In genomic region chr7:106278695-106279094, GRCh38 we compare ENCODE assay signal across 25 cellular contexts. TPM values are rescaled to one million over a fixed set of nuclear protein-coding genes. Genes with fewer than 3 reads are reported as not detected.
DNase-seq lines count a peak whose midpoint lies in the region; ATAC-seq, FAIRE-seq and TF ChIP-seq lines count a peak whose summit lies in the region.
"Had no signal": no experiment of that assay in that cellular context is flagged by ENCODE, and none has a peak within 500 bp of the region (broad histone marks: within the 10 kb centered on the region; RNA-seq: fewer than 3 reads in every experiment).

No MANE protein-coding gene starts in this region.

- H3K27me3 ChIP-seq in endothelial cell of umbilical vein (ENCODE audit: control insufficient read depth in 2 of 2, insufficient read depth in 2 of 2, low read length in 2 of 2) (no peaks in the 10 kb centered on the region), esophagus squamous epithelium (no peaks in the 10 kb centered on the region)
- H3K27me3 ChIP-seq: BLaER1, esophagus muscularis mucosa, MG63, testis, uterus had no signal

- H3K9me1 ChIP-seq in endothelial cell of umbilical vein (replicated peaks; ENCODE audit: control insufficient read depth, extremely low read depth, insufficient read depth, low read length): no peaks in the 10 kb centered on the region

- H3K9me3 ChIP-seq in endothelial cell of umbilical vein (replicated peaks; ENCODE audit: control insufficient read depth, insufficient read depth, low read length) (no peaks in the 10 kb centered on the region), esophagus squamous epithelium (no peaks in the 10 kb centered on the region)
- H3K9me3 ChIP-seq: BLaER1, esophagus muscularis mucosa, lower lobe of right lung, MG63, psoas muscle, testis, uterus had no signal

- H3K36me3 ChIP-seq in endothelial cell of umbilical vein (ENCODE audit: control insufficient read depth in 2 of 2, extremely low read depth in 1 of 2, insufficient read depth in 2 of 2, low read length in 2 of 2) (peaks cover 9 to 14% of the 10 kb centered on the region in 2 experiments), esophagus squamous epithelium (peaks cover 4 to 37% (median 14%) of the 10 kb centered on the region in 3 donors)
- H3K36me3 ChIP-seq: uterus had no signal

- BruUV-seq in endothelial cell of umbilical vein (replicated peaks; lab: Mats Ljungman, UMichigan): no TSS peak

- POLR2A ChIA-PET in endothelial cell of umbilical vein (lab: Charles Lee): interaction anchor here (1.4 kb wide), 1 partner anchor 62 kb away, joined by 3 read pairs; no protein-coding TSS in a partner anchor

- peaks cover 9% of the 10 kb centered on the region for H4K20me1 ChIP-seq in endothelial cell of umbilical vein (replicated peaks; ENCODE audit: control insufficient read depth, extremely low read depth, insufficient read depth, low read length)

- H3K9ac ChIP-seq in endothelial cell of umbilical vein (replicated peaks; ENCODE audit: extremely low read depth, insufficient read depth, low read length): no peak overlapping the region
- H3K9ac ChIP-seq: BLaER1 had no signal

- no peak for FAIRE-seq in endothelial cell of umbilical vein (lab: Jason Lieb, UNC)
- FAIRE-seq: kidney had no signal

- CTCF ChIA-PET in activated CD8-positive, alpha-beta memory T cell treated with anti-CD3 and anti-CD28 coated beads, Interleukin-2, amount 10 ng/mL, durations not matched to agents 7 days and 5 days (lab: Charles Lee): interaction anchor here (1.2 to 1.3 kb wide), 2 partner anchors 53 to 102 kb away, joined by 3 read pairs; no protein-coding TSS in a partner anchor
- CTCF ChIA-PET in endothelial cell of umbilical vein (lab: Charles Lee): interaction anchor here (0.8 to 3.3 kb wide), 10 partner anchors 9 to 459 kb away, joined by 3 to 38 read pairs (median 4); no protein-coding TSS in a partner anchor

- peaks cover 90% of the 10 kb centered on the region for H3K79me2 ChIP-seq in endothelial cell of umbilical vein (ENCODE audit: control insufficient read depth, insufficient read depth, low read length)

- H3K27ac Mint-ChIP-seq in activated CD8-positive, alpha-beta memory T cell treated with anti-CD3 and anti-CD28 coated beads, Interleukin-2, amount 10 ng/mL, durations not matched to agents 7 days and 5 days: peak overlapping the region; percentile 73
- peak overlapping the region; percentile 59 for H3K27ac Mint-ChIP-seq in activated T-helper 17 cell treated with anti-CD3 and anti-CD28 coated beads, Interleukin-2, amount 50 U/mL, for 72 hours
- H3K27ac Mint-ChIP-seq: activated B cell treated with CpG ODN at 0.5 μM for 24 hours, T-helper 17 cell had no signal

- H3K4me1 ChIP-seq in endothelial cell of umbilical vein (ENCODE audit: control insufficient read depth, extremely low read depth, insufficient read depth, low read length) (peaks cover 38% of the 10 kb centered on the region), esophagus squamous epithelium (peaks cover 0 to 63% (median 5%) of the 10 kb centered on the region in 3 donors)
- H3K4me1 ChIP-seq: uterus had no signal

- TF ChIP-seq CTCF in endothelial cell of umbilical vein (IDR thresholded peaks at IDR 0.05; ENCODE audit: extremely low read depth in 1 of 2, insufficient read depth in 1 of 2, low read depth in 1 of 2, low read length in 2 of 2) (no peak), esophagus squamous epithelium (IDR thresholded peaks at IDR 0.05) (no peak)

- H3K27me3 Mint-ChIP-seq in activated CD8-positive, alpha-beta memory T cell treated with anti-CD3 and anti-CD28 coated beads, Interleukin-2, amount 10 ng/mL, durations not matched to agents 7 days and 5 days: no peaks in the 10 kb centered on the region
- no peaks in the 10 kb centered on the region for H3K27me3 Mint-ChIP-seq in activated T-helper 17 cell treated with anti-CD3 and anti-CD28 coated beads, Interleukin-2, amount 50 U/mL, for 72 hours
- H3K27me3 Mint-ChIP-seq: activated B cell treated with CpG ODN at 0.5 μM for 24 hours, T-helper 17 cell had no signal

- intact Hi-C loops in endothelial cell of umbilical vein (cut with micrococcal nuclease) (no loop called here), esophagus squamous epithelium (cut with DNase I) (no loop called here)

- peak overlapping the region; percentile 16 for H3K4me2 ChIP-seq in endothelial cell of umbilical vein (ENCODE audit: insufficient read depth, low read length)
- H3K4me2 ChIP-seq: BLaER1 had no signal

- H3K4me3 Mint-ChIP-seq in activated CD8-positive, alpha-beta memory T cell treated with anti-CD3 and anti-CD28 coated beads, Interleukin-2, amount 10 ng/mL, durations not matched to agents 7 days and 5 days: peak overlapping the region; percentile 6
- peak overlapping the region; percentile 95 for H3K4me3 Mint-ChIP-seq in activated T-helper 17 cell treated with anti-CD3 and anti-CD28 coated beads, Interleukin-2, amount 50 U/mL, for 72 hours
- H3K4me3 Mint-ChIP-seq: activated B cell treated with CpG ODN at 0.5 μM for 24 hours, T-helper 17 cell had no signal

- 81 to 96% methylated on average over 2 of the region's 2 CpGs for WGBS in esophagus squamous epithelium, 2 donors

- peaks cover 57% of the 10 kb centered on the region for H3K4me1 Mint-ChIP-seq in activated CD8-positive, alpha-beta memory T cell treated with anti-CD3 and anti-CD28 coated beads, Interleukin-2, amount 10 ng/mL, durations not matched to agents 7 days and 5 days
- peaks cover 28% of the 10 kb centered on the region for H3K4me1 Mint-ChIP-seq in activated T-helper 17 cell treated with anti-CD3 and anti-CD28 coated beads, Interleukin-2, amount 50 U/mL, for 72 hours

- DNase-seq in activated CD8-positive, alpha-beta memory T cell treated with anti-CD3 and anti-CD28 coated beads, Interleukin-2, amount 10 ng/mL, durations not matched to agents 7 days and 5 days: no peak
- DNase-seq in activated CD8-positive, alpha-beta memory T cell treated with anti-CD3 and anti-CD28 coated beads for 24 hours: no peak
- peak; percentile 11 for DNase-seq in EL
- no peak for DNase-seq in endothelial cell of umbilical vein (ENCODE audit: low read depth, low spot score)
- DNase-seq in NCI-H1417 treated with DMSO at 0.1 percent for 48 hours (lab: John Stamatoyannopoulos, UW): no peak
- DNase-seq in esophagus squamous epithelium (lab: John Stamatoyannopoulos, UW): no peak
- no peak for DNase-seq in SIG-M5 (lab: John Stamatoyannopoulos, UW)
- DNase-seq: ACHN; activated B cell treated with CpG ODN at 0.5 μM for 24 hours; activated gamma-delta T cell; effector CD4-positive, alpha-beta T cell; kidney; lower lobe of right lung; MG63; NCI-H1436 treated with DMSO at 0.1 percent for 48 hours; NCI-H524; psoas muscle; RPMI8226; T-helper 17 cell; testis; uterus had no signal

- H3K36me3 Mint-ChIP-seq in activated CD8-positive, alpha-beta memory T cell treated with anti-CD3 and anti-CD28 coated beads, Interleukin-2, amount 10 ng/mL, durations not matched to agents 7 days and 5 days: peaks cover 51% of the 10 kb centered on the region
- H3K36me3 Mint-ChIP-seq in activated T-helper 17 cell treated with anti-CD3 and anti-CD28 coated beads, Interleukin-2, amount 50 U/mL, for 72 hours (ENCODE audit: low read depth): peaks cover 100% of the 10 kb centered on the region

- no peak for ATAC-seq in activated CD8-positive, alpha-beta memory T cell treated with anti-CD3 and anti-CD28 coated beads, Interleukin-2, amount 10 ng/mL, durations not matched to agents 7 days and 5 days
- no peak for ATAC-seq in activated T-helper 17 cell treated with anti-CD3 and anti-CD28 coated beads, Interleukin-2, amount 50 U/mL, for 72 hours (replicated peaks)
- ATAC-seq: lower lobe of right lung, psoas muscle, T-helper 17 cell had no signal

- dilution Hi-C loops in endothelial cell of umbilical vein (cut with MboI; ENCODE audit: extremely low pct_ligation_motif_present, low sequenced_read_pairs): no loop called here

- H3K27ac ChIP-seq in endothelial cell of umbilical vein (ENCODE audit: insufficient read depth, low read depth, low read length): no peak overlapping the region
- no peak overlapping the region for H3K27ac ChIP-seq in esophagus squamous epithelium
- H3K27ac ChIP-seq: BLaER1, esophagus muscularis mucosa, lower lobe of right lung, psoas muscle, SK-N-MC, testis, uterus had no signal

- no peak overlapping the region for H3K4me3 ChIP-seq in endothelial cell of umbilical vein (replicated peaks in 1 of 3; ENCODE audit: insufficient read depth in 1 of 3, low read depth in 1 of 3, low read length in 3 of 3)
- H3K4me3 ChIP-seq in esophagus squamous epithelium: no peak overlapping the region
- H3K4me3 ChIP-seq: BLaER1, esophagus muscularis mucosa, lower lobe of right lung, MG63, psoas muscle, SK-N-MC, testis, uterus had no signal

- H2AFZ ChIP-seq in endothelial cell of umbilical vein (ENCODE audit: low read depth, low read length): no peak overlapping the region

- H3K9me3 Mint-ChIP-seq in activated CD8-positive, alpha-beta memory T cell treated with anti-CD3 and anti-CD28 coated beads, Interleukin-2, amount 10 ng/mL, durations not matched to agents 7 days and 5 days (ENCODE audit: low read depth): no peaks in the 10 kb centered on the region
- H3K9me3 Mint-ChIP-seq in activated T-helper 17 cell treated with anti-CD3 and anti-CD28 coated beads, Interleukin-2, amount 50 U/mL, for 72 hours: no peaks in the 10 kb centered on the region
- H3K9me3 Mint-ChIP-seq: activated B cell treated with CpG ODN at 0.5 μM for 24 hours had no signal

- TF ChIP-seq POLR2A in endothelial cell of umbilical vein (IDR thresholded peaks at IDR 0.05; ENCODE audit: low read depth, low read length) (no peak), esophagus squamous epithelium (IDR thresholded peaks at IDR 0.05) (no peak)

TF ChIP-seq in endothelial cell of umbilical vein, 7 proteins besides CTCF, POLR2A, EP300 and RAD21 (continues in another document):
- TF ChIP-seq POLR2AphosphoS5 (IDR thresholded peaks at IDR 0.05; ENCODE audit: insufficient read depth, low read depth, low read length) (no peak), MYC (IDR thresholded peaks at IDR 0.05; ENCODE audit: low read depth, low read length) (no peak)

RNA-seq across cellular contexts. Expression of gene NAMPT, which starts 6.1 kb away (rescaled TPM):
- total RNA-seq in activated CD8-positive, alpha-beta memory T cell treated with anti-CD3 and anti-CD28 coated beads, Interleukin-2, amount 10 ng/mL, durations not matched to agents 7 days and 5 days: 100 to 1,000 TPM in 1 of 2 experiments, 10 to 100 TPM in 1; 89.7 to 188 TPM
- 100 to 1,000 TPM; 296 to 469 TPM for total RNA-seq in activated T-helper 17 cell treated with anti-CD3 and anti-CD28 coated beads, Interleukin-2, amount 50 U/mL, for 72 hours
- 113 and 133 TPM in 2 replicates for total RNA-seq in endothelial cell of umbilical vein
- polyA plus RNA-seq in endothelial cell of umbilical vein: 13.6 and 17.5 TPM in 2 replicates
- polyA plus RNA-seq in endothelial cell of umbilical vein (2011; cell fraction: cytosol; rRNA removed): 30.4 and 30.6 TPM in 2 replicates
- polyA plus RNA-seq in endothelial cell of umbilical vein (2011; cell fraction: nucleus; rRNA removed): 39.2 and 62.2 TPM in 2 replicates
- polyA plus RNA-seq in endothelial cell of umbilical vein (2012): 145 and 151 TPM in 2 replicates
- polyA minus RNA-seq in endothelial cell of umbilical vein: 33.0 and 45.3 TPM in 2 replicates
- polyA minus RNA-seq in endothelial cell of umbilical vein (2011; cell fraction: cytosol; rRNA and poly(A)+ RNA removed): 46.0 TPM
- polyA minus RNA-seq in endothelial cell of umbilical vein (2011; cell fraction: nucleus; rRNA and poly(A)+ RNA removed): 152 and 226 TPM in 2 replicates
- total RNA-seq in esophagus squamous epithelium: 100 to 1,000 TPM; 274 to 823 (median 604) TPM
